In genomic region chr10:50224330-50224952, GRCh38 we compare ENCODE assay signal across 1 cellular context.
TF ChIP-seq lines count a peak whose summit lies in the region.

No MANE protein-coding gene starts in this region.

TF ChIP-seq in K562, 482 proteins besides CTCF, POLR2A, EP300 and RAD21 (continued from another document and continues in another):
- no peak for TF ChIP-seq JUNB (CRISPR knock-in tag; conservative IDR thresholded peaks at IDR 0.05)
- no peak for TF ChIP-seq TGIF2 (CRISPR knock-in tag; IDR thresholded peaks at IDR 0.05)
- no peak for TF ChIP-seq SIN3B (IDR thresholded peaks at IDR 0.05; ENCODE audit: low read depth)
- TF ChIP-seq PPARD (CRISPR knock-in tag; IDR thresholded peaks at IDR 0.05): no peak
- TF ChIP-seq ZNF184 (CRISPR knock-in tag; IDR thresholded peaks at IDR 0.05): no peak
- no peak for TF ChIP-seq CBFA2T3 (IDR thresholded peaks at IDR 0.05)
- TF ChIP-seq MED1 (CRISPR knock-in tag; IDR thresholded peaks at IDR 0.05; ENCODE audit: borderline replicate concordance): no peak
- no peak for TF ChIP-seq PHF21A (IDR thresholded peaks at IDR 0.05; ENCODE audit: borderline replicate concordance, low read depth)
- no peak for TF ChIP-seq NR1H2 (CRISPR knock-in tag; IDR thresholded peaks at IDR 0.05)
- no peak for TF ChIP-seq PHB2 (IDR thresholded peaks at IDR 0.05; ENCODE audit: low read depth)
- no peak for TF ChIP-seq SMAD4 (CRISPR knock-in tag; conservative IDR thresholded peaks at IDR 0.05)
- no peak for TF ChIP-seq NR3C1 (CRISPR knock-in tag; IDR thresholded peaks at IDR 0.05)
- peak; percentile 63; the same call in 1 of the 2 replicates for TF ChIP-seq EP400 (IDR thresholded peaks at IDR 0.05)
- TF ChIP-seq KAT8 (IDR thresholded peaks at IDR 0.05; ENCODE audit: low read depth): no peak
- TF ChIP-seq SRF (CRISPR knock-in tag; IDR thresholded peaks at IDR 0.05): 0 out of 4 replicates have a peak, but pooled peaks of 1 of the 2 experiments have one; percentile 34
- TF ChIP-seq CCNT2 (IDR thresholded peaks at IDR 0.05; ENCODE audit: borderline replicate concordance, extremely low read depth, insufficient read length, low read depth, low read length): no peak
- peak; percentile 35; the same call in 1 of the 2 replicates for TF ChIP-seq ARID3A (IDR thresholded peaks at IDR 0.05; ENCODE audit: borderline replicate concordance, low read depth, low read length)
- no peak for TF ChIP-seq ESRRB (CRISPR knock-in tag; IDR thresholded peaks at IDR 0.05; ENCODE audit: borderline replicate concordance)
- no peak for TF ChIP-seq ETV6 (IDR thresholded peaks at IDR 0.05; ENCODE audit: borderline replicate concordance in 1 of 2, low read depth in 2 of 2, low read length in 1 of 2)
- no peak for TF ChIP-seq ETV6 (CRISPR knock-in tag; IDR thresholded peaks at IDR 0.05; ENCODE audit: borderline replicate concordance)
- no peak for TF ChIP-seq DPF2 (IDR thresholded peaks at IDR 0.05)
- TF ChIP-seq ZNF239 (CRISPR knock-in tag; IDR thresholded peaks at IDR 0.05): no peak
- no peak for TF ChIP-seq CREB1 (IDR thresholded peaks at IDR 0.05)
- TF ChIP-seq CREB1 (CRISPR knock-in tag; IDR thresholded peaks at IDR 0.05): no peak
- no peak for TF ChIP-seq BRCA1 (IDR thresholded peaks at IDR 0.05)
- no peak for TF ChIP-seq BRCA1 (CRISPR knock-in tag; IDR thresholded peaks at IDR 0.05)
- TF ChIP-seq, protein P1, sequence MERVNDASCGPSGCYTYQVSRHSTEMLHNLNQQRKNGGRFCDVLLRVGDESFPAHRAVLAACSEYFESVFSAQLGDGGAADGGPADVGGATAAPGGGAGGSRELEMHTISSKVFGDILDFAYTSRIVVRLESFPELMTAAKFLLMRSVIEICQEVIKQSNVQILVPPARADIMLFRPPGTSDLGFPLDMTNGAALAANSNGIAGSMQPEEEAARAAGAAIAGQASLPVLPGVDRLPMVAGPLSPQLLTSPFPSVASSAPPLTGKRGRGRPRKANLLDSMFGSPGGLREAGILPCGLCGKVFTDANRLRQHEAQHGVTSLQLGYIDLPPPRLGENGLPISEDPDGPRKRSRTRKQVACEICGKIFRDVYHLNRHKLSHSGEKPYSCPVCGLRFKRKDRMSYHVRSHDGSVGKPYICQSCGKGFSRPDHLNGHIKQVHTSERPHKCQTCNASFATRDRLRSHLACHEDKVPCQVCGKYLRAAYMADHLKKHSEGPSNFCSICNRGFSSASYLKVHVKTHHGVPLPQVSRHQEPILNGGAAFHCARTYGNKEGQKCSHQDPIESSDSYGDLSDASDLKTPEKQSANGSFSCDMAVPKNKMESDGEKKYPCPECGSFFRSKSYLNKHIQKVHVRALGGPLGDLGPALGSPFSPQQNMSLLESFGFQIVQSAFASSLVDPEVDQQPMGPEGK (CRISPR knock-in tag; IDR thresholded peaks at IDR 0.05; ENCODE audit: borderline replicate concordance): no peak
- TF ChIP-seq, protein P2, sequence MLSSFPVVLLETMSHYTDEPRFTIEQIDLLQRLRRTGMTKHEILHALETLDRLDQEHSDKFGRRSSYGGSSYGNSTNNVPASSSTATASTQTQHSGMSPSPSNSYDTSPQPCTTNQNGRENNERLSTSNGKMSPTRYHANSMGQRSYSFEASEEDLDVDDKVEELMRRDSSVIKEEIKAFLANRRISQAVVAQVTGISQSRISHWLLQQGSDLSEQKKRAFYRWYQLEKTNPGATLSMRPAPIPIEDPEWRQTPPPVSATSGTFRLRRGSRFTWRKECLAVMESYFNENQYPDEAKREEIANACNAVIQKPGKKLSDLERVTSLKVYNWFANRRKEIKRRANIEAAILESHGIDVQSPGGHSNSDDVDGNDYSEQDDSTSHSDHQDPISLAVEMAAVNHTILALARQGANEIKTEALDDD (IDR thresholded peaks at IDR 0.05): no peak
- TF ChIP-seq RNF219 (CRISPR knock-in tag; IDR thresholded peaks at IDR 0.05): no peak
- TF ChIP-seq, protein P3, sequence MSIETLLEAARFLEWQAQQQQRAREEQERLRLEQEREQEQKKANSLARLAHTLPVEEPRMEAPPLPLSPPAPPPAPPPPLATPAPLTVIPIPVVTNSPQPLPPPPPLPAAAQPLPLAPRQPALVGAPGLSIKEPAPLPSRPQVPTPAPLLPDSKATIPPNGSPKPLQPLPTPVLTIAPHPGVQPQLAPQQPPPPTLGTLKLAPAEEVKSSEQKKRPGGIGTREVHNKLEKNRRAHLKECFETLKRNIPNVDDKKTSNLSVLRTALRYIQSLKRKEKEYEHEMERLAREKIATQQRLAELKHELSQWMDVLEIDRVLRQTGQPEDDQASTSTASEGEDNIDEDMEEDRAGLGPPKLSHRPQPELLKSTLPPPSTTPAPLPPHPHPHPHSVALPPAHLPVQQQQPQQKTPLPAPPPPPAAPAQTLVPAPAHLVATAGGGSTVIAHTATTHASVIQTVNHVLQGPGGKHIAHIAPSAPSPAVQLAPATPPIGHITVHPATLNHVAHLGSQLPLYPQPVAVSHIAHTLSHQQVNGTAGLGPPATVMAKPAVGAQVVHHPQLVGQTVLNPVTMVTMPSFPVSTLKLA (conservative IDR thresholded peaks at IDR 0.05): peak; percentile 71 to 77
- TF ChIP-seq, protein P4, sequence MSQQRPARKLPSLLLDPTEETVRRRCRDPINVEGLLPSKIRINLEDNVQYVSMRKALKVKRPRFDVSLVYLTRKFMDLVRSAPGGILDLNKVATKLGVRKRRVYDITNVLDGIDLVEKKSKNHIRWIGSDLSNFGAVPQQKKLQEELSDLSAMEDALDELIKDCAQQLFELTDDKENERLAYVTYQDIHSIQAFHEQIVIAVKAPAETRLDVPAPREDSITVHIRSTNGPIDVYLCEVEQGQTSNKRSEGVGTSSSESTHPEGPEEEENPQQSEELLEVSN (IDR thresholded peaks at IDR 0.05; ENCODE audit: borderline replicate concordance in 1 of 2, extremely low read depth in 1 of 2, insufficient read depth in 1 of 2, insufficient read length in 1 of 2, low read depth in 1 of 2, low read length in 1 of 2, poor library complexity in 1 of 2, severe bottlenecking in 1 of 2): peak in 1 of 2 experiments; percentile 31
- peak; percentile 20; the same call in 1 of the 2 replicates for TF ChIP-seq MGA (IDR thresholded peaks at IDR 0.05)
- TF ChIP-seq JUND (IDR thresholded peaks at IDR 0.05; ENCODE audit: borderline replicate concordance, low read depth, low read length): peak; percentile 53; the same call in 1 of the 2 replicates
- no peak; the same call in 2 of the 3 replicates for TF ChIP-seq JUND (tag; IDR thresholded peaks at IDR 0.05; ENCODE audit: borderline replicate concordance, low read depth, low read length)
- no peak for TF ChIP-seq HDGF (IDR thresholded peaks at IDR 0.05)
- TF ChIP-seq U2AF2 (optimal IDR thresholded peaks at IDR 0.05; ENCODE audit: low read depth, low read length): no peak
- TF ChIP-seq ZNF197 (CRISPR knock-in tag; IDR thresholded peaks at IDR 0.05; ENCODE audit: low read depth): no peak
- TF ChIP-seq SP1 (CRISPR knock-in tag; IDR thresholded peaks at IDR 0.05): no peak
- TF ChIP-seq MIER1 (IDR thresholded peaks at IDR 0.05; ENCODE audit: low read depth): no peak
- no peak for TF ChIP-seq EWSR1 (IDR thresholded peaks at IDR 0.05; ENCODE audit: borderline replicate concordance, low read depth, partially characterized antibody)
- no peak for TF ChIP-seq CAMTA2 (CRISPR knock-in tag; conservative IDR thresholded peaks at IDR 0.05)
